2 cellular contexts compared by ENCODE assay signal in the genomic region with DNA sequence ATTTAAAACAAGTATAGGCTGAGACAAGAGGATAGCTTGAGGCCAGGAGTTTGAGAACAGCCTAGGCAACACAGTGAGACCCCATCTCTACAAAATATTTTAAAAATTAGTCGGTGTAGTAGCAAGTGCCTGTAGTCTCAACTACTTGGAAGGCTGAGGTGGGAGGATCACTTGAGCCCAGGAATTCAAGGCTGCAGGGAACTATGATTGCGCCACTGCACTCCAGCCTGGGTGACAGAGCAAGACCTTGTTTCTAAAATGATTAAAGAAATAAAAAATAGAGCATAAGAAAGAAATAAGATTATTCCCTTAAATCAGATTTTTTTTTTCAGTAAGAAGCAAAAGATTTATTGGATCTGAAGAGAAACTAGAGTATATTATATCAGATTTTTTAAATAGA.
TF ChIP-seq lines count a peak whose summit lies in the region.

No MANE protein-coding gene starts in this region.

TF ChIP-seq in IMR-90, 13 proteins besides CTCF, POLR2A, EP300 and RAD21:
- TF ChIP-seq CEBPB (IDR thresholded peaks at IDR 0.05; ENCODE audit: low read depth, low read length): peak; percentile 58
- no peak for TF ChIP-seq ELK1 (IDR thresholded peaks at IDR 0.05; ENCODE audit: borderline replicate concordance, low read depth, low read length)
TF ChIP-seq in IMR-90: peak in this region for 1.

TF ChIP-seq in SK-N-SH treated with all-trans-retinoic acid at 6 μM for 48 hours, 23 proteins besides CTCF, POLR2A, EP300 and RAD21:
- TF ChIP-seq RARB (CRISPR knock-in tag; IDR thresholded peaks at IDR 0.05) (no peak), ZFP30 (CRISPR knock-in tag; IDR thresholded peaks at IDR 0.05) (no peak), CREB5 (CRISPR knock-in tag; IDR thresholded peaks at IDR 0.05; ENCODE audit: low read depth) (no peak), ZNF70 (CRISPR knock-in tag; IDR thresholded peaks at IDR 0.05) (no peak), ISL1 (CRISPR knock-in tag; IDR thresholded peaks at IDR 0.05) (no peak), OSR1 (CRISPR knock-in tag; IDR thresholded peaks at IDR 0.05) (no peak), ESRRG (CRISPR knock-in tag; IDR thresholded peaks at IDR 0.05) (no peak), PPARA (CRISPR knock-in tag; IDR thresholded peaks at IDR 0.05; ENCODE audit: borderline replicate concordance) (no peak), CSDC2 (CRISPR knock-in tag; IDR thresholded peaks at IDR 0.05) (no peak), BACH2 (CRISPR knock-in tag; IDR thresholded peaks at IDR 0.05; ENCODE audit: borderline replicate concordance) (no peak)
- TF ChIP-seq, protein P1, sequence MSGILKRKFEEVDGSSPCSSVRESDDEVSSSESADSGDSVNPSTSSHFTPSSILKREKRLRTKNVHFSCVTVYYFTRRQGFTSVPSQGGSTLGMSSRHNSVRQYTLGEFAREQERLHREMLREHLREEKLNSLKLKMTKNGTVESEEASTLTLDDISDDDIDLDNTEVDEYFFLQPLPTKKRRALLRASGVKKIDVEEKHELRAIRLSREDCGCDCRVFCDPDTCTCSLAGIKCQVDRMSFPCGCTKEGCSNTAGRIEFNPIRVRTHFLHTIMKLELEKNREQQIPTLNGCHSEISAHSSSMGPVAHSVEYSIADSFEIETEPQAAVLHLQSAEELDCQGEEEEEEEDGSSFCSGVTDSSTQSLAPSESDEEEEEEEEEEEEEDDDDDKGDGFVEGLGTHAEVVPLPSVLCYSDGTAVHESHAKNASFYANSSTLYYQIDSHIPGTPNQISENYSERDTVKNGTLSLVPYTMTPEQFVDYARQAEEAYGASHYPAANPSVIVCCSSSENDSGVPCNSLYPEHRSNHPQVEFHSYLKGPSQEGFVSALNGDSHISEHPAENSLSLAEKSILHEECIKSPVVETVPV (CRISPR knock-in tag; IDR thresholded peaks at IDR 0.05): no peak
- TF ChIP-seq, protein P2, sequence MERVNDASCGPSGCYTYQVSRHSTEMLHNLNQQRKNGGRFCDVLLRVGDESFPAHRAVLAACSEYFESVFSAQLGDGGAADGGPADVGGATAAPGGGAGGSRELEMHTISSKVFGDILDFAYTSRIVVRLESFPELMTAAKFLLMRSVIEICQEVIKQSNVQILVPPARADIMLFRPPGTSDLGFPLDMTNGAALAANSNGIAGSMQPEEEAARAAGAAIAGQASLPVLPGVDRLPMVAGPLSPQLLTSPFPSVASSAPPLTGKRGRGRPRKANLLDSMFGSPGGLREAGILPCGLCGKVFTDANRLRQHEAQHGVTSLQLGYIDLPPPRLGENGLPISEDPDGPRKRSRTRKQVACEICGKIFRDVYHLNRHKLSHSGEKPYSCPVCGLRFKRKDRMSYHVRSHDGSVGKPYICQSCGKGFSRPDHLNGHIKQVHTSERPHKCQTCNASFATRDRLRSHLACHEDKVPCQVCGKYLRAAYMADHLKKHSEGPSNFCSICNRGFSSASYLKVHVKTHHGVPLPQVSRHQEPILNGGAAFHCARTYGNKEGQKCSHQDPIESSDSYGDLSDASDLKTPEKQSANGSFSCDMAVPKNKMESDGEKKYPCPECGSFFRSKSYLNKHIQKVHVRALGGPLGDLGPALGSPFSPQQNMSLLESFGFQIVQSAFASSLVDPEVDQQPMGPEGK (CRISPR knock-in tag; IDR thresholded peaks at IDR 0.05; ENCODE audit: borderline replicate concordance): no peak
- TF ChIP-seq, protein P3, sequence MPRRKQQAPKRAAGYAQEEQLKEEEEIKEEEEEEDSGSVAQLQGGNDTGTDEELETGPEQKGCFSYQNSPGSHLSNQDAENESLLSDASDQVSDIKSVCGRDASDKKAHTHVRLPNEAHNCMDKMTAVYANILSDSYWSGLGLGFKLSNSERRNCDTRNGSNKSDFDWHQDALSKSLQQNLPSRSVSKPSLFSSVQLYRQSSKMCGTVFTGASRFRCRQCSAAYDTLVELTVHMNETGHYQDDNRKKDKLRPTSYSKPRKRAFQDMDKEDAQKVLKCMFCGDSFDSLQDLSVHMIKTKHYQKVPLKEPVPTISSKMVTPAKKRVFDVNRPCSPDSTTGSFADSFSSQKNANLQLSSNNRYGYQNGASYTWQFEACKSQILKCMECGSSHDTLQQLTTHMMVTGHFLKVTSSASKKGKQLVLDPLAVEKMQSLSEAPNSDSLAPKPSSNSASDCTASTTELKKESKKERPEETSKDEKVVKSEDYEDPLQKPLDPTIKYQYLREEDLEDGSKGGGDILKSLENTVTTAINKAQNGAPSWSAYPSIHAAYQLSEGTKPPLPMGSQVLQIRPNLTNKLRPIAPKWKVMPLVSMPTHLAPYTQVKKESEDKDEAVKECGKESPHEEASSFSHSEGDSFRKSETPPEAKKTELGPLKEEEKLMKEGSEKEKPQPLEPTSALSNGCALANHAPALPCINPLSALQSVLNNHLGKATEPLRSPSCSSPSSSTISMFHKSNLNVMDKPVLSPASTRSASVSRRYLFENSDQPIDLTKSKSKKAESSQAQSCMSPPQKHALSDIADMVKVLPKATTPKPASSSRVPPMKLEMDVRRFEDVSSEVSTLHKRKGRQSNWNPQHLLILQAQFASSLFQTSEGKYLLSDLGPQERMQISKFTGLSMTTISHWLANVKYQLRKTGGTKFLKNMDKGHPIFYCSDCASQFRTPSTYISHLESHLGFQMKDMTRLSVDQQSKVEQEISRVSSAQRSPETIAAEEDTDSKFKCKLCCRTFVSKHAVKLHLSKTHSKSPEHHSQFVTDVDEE (CRISPR knock-in tag; IDR thresholded peaks at IDR 0.05): no peak
TF ChIP-seq in SK-N-SH treated with all-trans-retinoic acid at 6 μM for 48 hours: peak in this region for 0.
